ENCODE assay signal across 24 cellular contexts in genomic region chr1:203678943-203679661, GRCh38. TPM values are rescaled to one million over a fixed set of nuclear protein-coding genes. Genes with fewer than 3 reads are reported as not detected.
DNase-seq lines count a peak whose midpoint lies in the region; ATAC-seq, FAIRE-seq and TF ChIP-seq lines count a peak whose summit lies in the region.
"Had no signal": no experiment of that assay in that cellular context is flagged by ENCODE, and none has a peak within 500 bp of the region (broad histone marks: within the 10 kb centered on the region; RNA-seq: fewer than 3 reads in every experiment).

No MANE protein-coding gene starts in this region.

- no peaks in the 10 kb centered on the region for H4K20me1 ChIP-seq in PC-3 (ENCODE audit: low read length)
- H4K20me1 ChIP-seq in K562 (replicated peaks; ENCODE audit: control insufficient read depth, insufficient read depth, low read length): no peaks in the 10 kb centered on the region

- no peaks in the 10 kb centered on the region for H3K27me3 ChIP-seq in PC-3 (ENCODE audit: low read length)
- H3K27me3 ChIP-seq in K562 (ENCODE audit: control insufficient read depth in 2 of 2, insufficient read depth in 2 of 2, low read length in 2 of 2): no peaks in the 10 kb centered on the region
- no peaks in the 10 kb centered on the region for H3K27me3 ChIP-seq in esophagus muscularis mucosa
- H3K27me3 ChIP-seq in trophoblast cell (ENCODE audit: insufficient read depth, low read length): no peaks in the 10 kb centered on the region
- no peaks in the 10 kb centered on the region for H3K27me3 ChIP-seq in right atrium auricular region
- H3K27me3 ChIP-seq: BLaER1 treated with 17β-estradiol and CSF1 and Interleukin-3, amounts not matched to agents 10 nM and 100 nM; testis had no signal

- H3K4ac ChIP-seq in trophoblast cell (ENCODE audit: low read depth, low read length): no peak overlapping the region

- no peak for TF ChIP-seq POLR2A in K562 (conservative IDR thresholded peaks at IDR 0.05)
- no peak for TF ChIP-seq POLR2A in esophagus muscularis mucosa (IDR thresholded peaks at IDR 0.05; ENCODE audit: low read depth)

- H3K9me1 ChIP-seq in K562 (ENCODE audit: control insufficient read depth, insufficient read depth, low read length): no peaks in the 10 kb centered on the region

- no peak for FAIRE-seq in K562 (lab: Jason Lieb, UNC)
- FAIRE-seq: GM12892 had no signal

- H3K9me3 ChIP-seq in PC-3 (ENCODE audit: low read length): no peaks in the 10 kb centered on the region
- H3K9me3 ChIP-seq in K562 (replicated peaks; ENCODE audit: control insufficient read depth, insufficient read depth, low read depth, low read length): no peaks in the 10 kb centered on the region
- H3K9me3 ChIP-seq in esophagus muscularis mucosa: no peaks in the 10 kb centered on the region
- H3K9me3 ChIP-seq in trophoblast cell (ENCODE audit: insufficient read depth, low read depth, low read length): no peaks in the 10 kb centered on the region
- H3K9me3 ChIP-seq in right atrium auricular region: no peaks in the 10 kb centered on the region
- H3K9me3 ChIP-seq: testis had no signal

- intact Hi-C loops in PC-3 (cut with micrococcal nuclease) (no loop called here), K562 (cut with micrococcal nuclease) (no loop called here), esophagus muscularis mucosa (cut with DNase I) (no loop called here)

- H3K4me1 ChIP-seq in PC-3 (ENCODE audit: insufficient read depth, low read length): peaks cover 26% of the 10 kb centered on the region
- H3K4me1 ChIP-seq in K562 (replicated peaks in 1 of 2; ENCODE audit: control insufficient read depth in 2 of 2, insufficient read depth in 2 of 2, low read length in 2 of 2): peaks cover 29 to 49% of the 10 kb centered on the region in 2 experiments
- H3K4me1 ChIP-seq in esophagus muscularis mucosa: peaks cover 46 to 89% (median 83%) of the 10 kb centered on the region in 4 donors
- peaks cover 22 to 29% of the 10 kb centered on the region in 2 experiments for H3K4me1 ChIP-seq in trophoblast cell (ENCODE audit: control insufficient read depth in 1 of 2, insufficient read depth in 2 of 2, low read length in 2 of 2)
- peaks cover 0 to 68% of the 10 kb centered on the region in 2 donors for H3K4me1 ChIP-seq in right atrium auricular region

- H3K18ac ChIP-seq in trophoblast cell (ENCODE audit: low read length): no peak overlapping the region

- POLR2A ChIA-PET in PC-3 (lab: Charles Lee; ENCODE audit: unreplicated experiment) (no interaction called here), K562 (lab: Yijun Ruan, JAX) (interaction anchor here (0.7 kb wide), 1 partner anchor 38 kb away, joined by 4 read pairs; no protein-coding TSS in a partner anchor)

- H4K91ac ChIP-seq in trophoblast cell (ENCODE audit: low read depth, low read length): no peak overlapping the region

- CTCF ChIA-PET in PC-3 (lab: Charles Lee): interaction anchor here (0.6 kb wide), 1 partner anchor 7 kb away, joined by 4 read pairs; no protein-coding TSS in a partner anchor
- CTCF ChIA-PET in K562 (lab: Yijun Ruan, JAX; ENCODE audit: low intra/inter-chr PET ratio): no interaction called here

- H2BK12ac ChIP-seq in trophoblast cell (ENCODE audit: low read length): no peak overlapping the region

- no peak overlapping the region for H4K8ac ChIP-seq in trophoblast cell (ENCODE audit: low read depth, low read length)

- in situ Hi-C loops in K562 (cut with MboI): no loop called here

- H3K4me3 ChIP-seq in PC-3 (ENCODE audit: low read length): no peak overlapping the region
- H3K4me3 ChIP-seq in K562: no peak overlapping the region
- H3K4me3 ChIP-seq in esophagus muscularis mucosa: no peak overlapping the region
- H3K4me3 ChIP-seq in trophoblast cell (ENCODE audit: low read depth, low read length): no peak overlapping the region
- no peak overlapping the region for H3K4me3 ChIP-seq in right atrium auricular region
- H3K4me3 ChIP-seq: BLaER1 treated with 17β-estradiol and CSF1 and Interleukin-3, amounts not matched to agents 10 nM and 100 nM; testis had no signal

- H3K4me2 ChIP-seq in PC-3 (ENCODE audit: low read length) (no peak overlapping the region), K562 (ENCODE audit: insufficient read depth, low read length) (no peak overlapping the region), trophoblast cell (ENCODE audit: low read length) (no peak overlapping the region)

- H2BK5ac ChIP-seq in trophoblast cell (ENCODE audit: low read depth, low read length, poor library complexity): no peak overlapping the region

- H3K27ac ChIP-seq in PC-3 (ENCODE audit: low read length): no peak overlapping the region
- no peak overlapping the region for H3K27ac ChIP-seq in K562 (ENCODE audit: extremely low read depth, low read depth, low read length)
- H3K27ac ChIP-seq in esophagus muscularis mucosa (replicated peaks in 1 of 4): peak overlapping the region; percentile 25 to 95 (median 86)
- H3K27ac ChIP-seq in trophoblast cell (ENCODE audit: low read depth, low read length): no peak overlapping the region
- H3K27ac ChIP-seq in right atrium auricular region: no peak overlapping the region
- H3K27ac ChIP-seq: BLaER1 treated with 17β-estradiol and CSF1 and Interleukin-3, amounts not matched to agents 10 nM and 100 nM; testis had no signal

- H3K14ac ChIP-seq in trophoblast cell (ENCODE audit: low read length): no peak overlapping the region

- no peak overlapping the region for H4K12ac ChIP-seq in trophoblast cell (ENCODE audit: low read depth, low read length)

- H2AFZ ChIP-seq in PC-3 (ENCODE audit: low read length) (no peak overlapping the region), K562 (ENCODE audit: low read depth, low read length) (no peak overlapping the region), trophoblast cell (ENCODE audit: insufficient read depth, low read length, poor library complexity) (no peak overlapping the region)

- ATAC-seq in PC-3: no peak
- ATAC-seq in K562: no peak
- ATAC-seq: activated CD4-positive, CD25-positive, alpha-beta regulatory T cell treated with anti-CD3 and anti-CD28 coated beads, Interleukin-2, amount 50 U/mL, for 24 hours; right cardiac atrium; stimulated activated memory B cell treated with anti-CD40 and anti-IgM and Interleukin-4, amounts not matched to agents 10 μg/mL and 1 μg/mL and 100 μg/mL, for 72 hours had no signal

- H2AK5ac ChIP-seq in trophoblast cell (ENCODE audit: low read length): no peak overlapping the region

- H3F3A ChIP-seq in PC-3 (ENCODE audit: low read length, unreplicated experiment): no peaks in the 10 kb centered on the region

- no peak for TF ChIP-seq RAD21 in K562 (CRISPR knock-in tag; conservative IDR thresholded peaks at IDR 0.05 in 1 of 2, IDR thresholded peaks at IDR 0.05 in 1 of 2)

- no peaks in the 10 kb centered on the region for H3K9me2 ChIP-seq in PC-3 (replicated peaks; ENCODE audit: low read length)

- no peak overlapping the region for H2BK120ac ChIP-seq in trophoblast cell (ENCODE audit: insufficient read depth, low read length, poor library complexity)

- peak; percentile 32 for DNase-seq in PC-3
- peak in 2 of 4 experiments; percentile 39 to 74 for DNase-seq in K562 (ENCODE audit: extremely low read depth in 1 of 4, low spot score in 3 of 4)
- DNase-seq in esophagus muscularis mucosa (ENCODE audit: extremely low spot score): no peak
- peak; percentile 84 to 91 for DNase-seq in trophoblast cell
- DNase-seq in medulla oblongata (ENCODE audit: extremely low spot score): no peak
- DNase-seq in NCI-H1105 (lab: John Stamatoyannopoulos, UW): no peak
- DNase-seq in right atrium auricular region (ENCODE audit: low spot score): no peak
- DNase-seq: activated CD4-positive, alpha-beta memory T cell treated with anti-CD3 and anti-CD28 coated beads for 36 hours; activated effector memory CD4-positive, alpha-beta T cell treated with anti-CD3 and anti-CD28 coated beads, Interleukin-2, amount 50 U/mL, for 16 hours; effector CD4-positive, alpha-beta T cell; EL; HCEC 1CT; head of caudate nucleus; NCI-H1092 treated with DMSO at 0.1 percent for 48 hours; NCI-H2029 treated with DMSO at 0.1 percent for 48 hours; NCI-H226; right cardiac atrium; stimulated activated CD4-positive, alpha-beta T cell treated with anti-CD3 and anti-CD28 coated beads, Interleukin-4, amount 100 ng/mL, for 1 hour; T1000; testis had no signal

- no peak for TF ChIP-seq CTCF in PC-3 (conservative IDR thresholded peaks at IDR 0.05; ENCODE audit: low read depth, low read length)
- TF ChIP-seq CTCF in K562 (IDR thresholded peaks at IDR 0.05 in 2 of 3, conservative IDR thresholded peaks at IDR 0.05 in 1 of 3; ENCODE audit: insufficient read depth in 2 of 3, low read depth in 1 of 3, low read length in 3 of 3): no peak
- TF ChIP-seq CTCF in esophagus muscularis mucosa (IDR thresholded peaks at IDR 0.05): no peak
- no peak for TF ChIP-seq CTCF in right atrium auricular region (IDR thresholded peaks at IDR 0.05)

- H3K9ac ChIP-seq in PC-3 (ENCODE audit: low read length): no peak overlapping the region
- H3K9ac ChIP-seq in K562 (ENCODE audit: insufficient read depth in 1 of 2, low read depth in 2 of 2, low read length in 2 of 2): no peak overlapping the region
- H3K9ac ChIP-seq in trophoblast cell (ENCODE audit: low read length): no peak overlapping the region
- H3K9ac ChIP-seq: BLaER1 treated with 17β-estradiol and CSF1 and Interleukin-3, amounts not matched to agents 10 nM and 100 nM had no signal

- BruUV-seq in PC-3 (replicated peaks; lab: Mats Ljungman, UMichigan) (no TSS peak), K562 (replicated peaks; lab: Mats Ljungman, UMichigan) (no TSS peak)

- H3K23ac ChIP-seq in trophoblast cell (ENCODE audit: low read length): no peak overlapping the region

- H3K79me2 ChIP-seq in PC-3 (ENCODE audit: low read length) (peaks cover 17% of the 10 kb centered on the region), K562 (ENCODE audit: control insufficient read depth, insufficient read depth, low read length) (peaks cover 18% of the 10 kb centered on the region; the same call in 2 of the 3 replicates), trophoblast cell (ENCODE audit: control insufficient read depth, insufficient read depth, low read length, poor library complexity) (peaks cover 19% of the 10 kb centered on the region)

- 25% methylated on average over 11 of the region's 11 CpGs for WGBS in K562 (ENCODE audit: insufficient coverage, low coverage, missing lambda C conversion rate)
- WGBS in esophagus muscularis mucosa: 78% methylated on average over 11 of the region's 11 CpGs
- no CpG with 5 or more reads among the region's 11 CpGs for WGBS in trophoblast cell (ENCODE audit: extremely low coverage, insufficient coverage, insufficient read length)

- peaks cover 3% of the 10 kb centered on the region for H3K79me1 ChIP-seq in trophoblast cell (ENCODE audit: low read length)

- TF ChIP-seq EP300 in K562 (IDR thresholded peaks at IDR 0.05; ENCODE audit: low read length) (peak; percentile 31; the same call in 1 of the 2 replicates), esophagus muscularis mucosa (IDR thresholded peaks at IDR 0.05) (no peak)

- peaks cover 9% of the 10 kb centered on the region; the same call in 1 of the 2 replicates for H3K36me3 ChIP-seq in PC-3 (ENCODE audit: low read depth, low read length)
- peaks cover 7% of the 10 kb centered on the region; the same call in 1 of the 3 replicates for H3K36me3 ChIP-seq in K562 (ENCODE audit: control insufficient read depth, insufficient read depth, low read length)
- H3K36me3 ChIP-seq in esophagus muscularis mucosa: peaks cover 6 to 21% (median 14%) of the 10 kb centered on the region in 4 donors
- H3K36me3 ChIP-seq in trophoblast cell (ENCODE audit: control insufficient read depth in 1 of 2, insufficient read depth in 2 of 2, low read length in 2 of 2): peaks cover 27 to 53% of the 10 kb centered on the region in 2 experiments
- H3K36me3 ChIP-seq in right atrium auricular region: peaks cover 15% of the 10 kb centered on the region

RNA-seq across cellular contexts. Expression of gene ATP2B4, which starts 52.5 kb away (rescaled TPM):
- total RNA-seq in PC-3 (2014; rRNA removed) (32.7 and 49.5 TPM in 2 replicates), K562 (2014; rRNA removed) (15.6 and 16.2 TPM in 2 replicates), K562 (2014; rRNA removed; fragmentation: Illumina TruSeq; extraction: Trizol) (18.2 and 19.7 TPM in 2 replicates), K562 (2015; rRNA removed; fragmentation: Illumina TruSeq; extraction: Trizol) (22.8 and 24.3 TPM in 2 replicates), K562 (2021) (24.2 and 26.3 TPM in 2 replicates), esophagus muscularis mucosa (100 to 1,000 TPM; 177 to 395 (median 260) TPM), right atrium auricular region (100 to 1,000 TPM in 1 of 2 donors, 10 to 100 TPM in 1; 86.1 to 171 TPM)
- total RNA-seq in K562 (2011; cell fraction: chromatin; rRNA removed; ENCODE audit: low replicate concordance): 99.9 and 127 TPM in 2 replicates
- total RNA-seq in K562 (2011; cell fraction: nucleolus; rRNA removed): 72.9 and 73.4 TPM in 2 replicates
- 89.0 and 95.0 TPM in 2 replicates for total RNA-seq in K562 (2011; cell fraction: nucleoplasm; rRNA removed)
- polyA plus RNA-seq in K562 (2011; rRNA removed) (38.5 and 40.6 TPM in 2 replicates), K562 (2014; fragmentation: Illumina TruSeq; extraction: Trizol) (24.4 and 28.7 TPM in 2 replicates), K562 (2014; fragmentation: Nextera tagmentation; extraction: Ambion mirVana) (10 to 100 TPM; 10.3 to 11.3 TPM), K562 (2014; rRNA removed) (20.2 and 21.7 TPM in 2 replicates)
- polyA plus RNA-seq in K562 (2011; cell fraction: cytosol; rRNA removed): 22.6 and 31.8 TPM in 2 replicates
- polyA plus RNA-seq in K562 (2011; cell fraction: nucleus; rRNA removed): 65.0 and 81.5 TPM in 2 replicates
- 19.0 and 22.9 TPM in 2 replicates for polyA plus RNA-seq in K562 (2012)
- 90.3 and 109 TPM in 2 replicates for polyA minus RNA-seq in K562 (2011; rRNA and poly(A)+ RNA removed)
- polyA minus RNA-seq in K562 (2011; cell fraction: cytosol; rRNA and poly(A)+ RNA removed): 46.4 and 53.4 TPM in 2 replicates
- 27.2 and 48.3 TPM in 2 replicates for polyA minus RNA-seq in K562 (2011; cell fraction: nucleus; rRNA and poly(A)+ RNA removed)
- 278 and 279 TPM in 2 replicates for polyA plus RNA-seq in trophoblast cell (2013)

Comparison
In these comparisons a context has a peak if more than half of its experiments do, and no peak if none do; other contexts are left out.
1. DNase-seq: peak in PC-3 (single experiment) and trophoblast cell (2 of 2); none in esophagus muscularis mucosa (single experiment), medulla oblongata (single experiment), NCI-H1105 (single experiment) and right atrium auricular region (single experiment).
2. H3K27ac ChIP-seq: peak in esophagus muscularis mucosa (4 of 4); none in PC-3 (single experiment), K562 (single experiment), trophoblast cell (single experiment) and right atrium auricular region (0 of 2).